In genomic region chr10:48330269-48330668, GRCh38 we compare ENCODE assay signal across 1 cellular context.
TF ChIP-seq lines count a peak whose summit lies in the region.

No MANE protein-coding gene starts in this region.

TF ChIP-seq in IMR-90, 13 proteins besides CTCF, POLR2A, EP300 and RAD21:
- TF ChIP-seq FOS (IDR thresholded peaks at IDR 0.05; ENCODE audit: low read depth, low read length), result no peak
- no peak for TF ChIP-seq MAFK (IDR thresholded peaks at IDR 0.05; ENCODE audit: low read depth, low read length)
- TF ChIP-seq MXI1 (IDR thresholded peaks at IDR 0.05; ENCODE audit: borderline replicate concordance, low read depth, low read length), result no peak
- TF ChIP-seq RCOR1 (IDR thresholded peaks at IDR 0.05; ENCODE audit: insufficient replicate concordance, low read length), result no peak
- TF ChIP-seq, protein P1, sequence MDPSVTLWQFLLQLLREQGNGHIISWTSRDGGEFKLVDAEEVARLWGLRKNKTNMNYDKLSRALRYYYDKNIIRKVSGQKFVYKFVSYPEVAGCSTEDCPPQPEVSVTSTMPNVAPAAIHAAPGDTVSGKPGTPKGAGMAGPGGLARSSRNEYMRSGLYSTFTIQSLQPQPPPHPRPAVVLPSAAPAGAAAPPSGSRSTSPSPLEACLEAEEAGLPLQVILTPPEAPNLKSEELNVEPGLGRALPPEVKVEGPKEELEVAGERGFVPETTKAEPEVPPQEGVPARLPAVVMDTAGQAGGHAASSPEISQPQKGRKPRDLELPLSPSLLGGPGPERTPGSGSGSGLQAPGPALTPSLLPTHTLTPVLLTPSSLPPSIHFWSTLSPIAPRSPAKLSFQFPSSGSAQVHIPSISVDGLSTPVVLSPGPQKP (IDR thresholded peaks at IDR 0.05; ENCODE audit: borderline replicate concordance, low read depth, low read length), result no peak
- no peak for TF ChIP-seq SMC3 (IDR thresholded peaks at IDR 0.05; ENCODE audit: low read depth, low read length)
- TF ChIP-seq MAZ (IDR thresholded peaks at IDR 0.05; ENCODE audit: borderline replicate concordance, low read depth, low read length), result no peak
- no peak for TF ChIP-seq CEBPB (IDR thresholded peaks at IDR 0.05; ENCODE audit: low read depth, low read length)
- TF ChIP-seq RFX5 (IDR thresholded peaks at IDR 0.05; ENCODE audit: low read depth, low read length), result no peak
- no peak for TF ChIP-seq BHLHE40 (IDR thresholded peaks at IDR 0.05; ENCODE audit: low read depth, low read length)
- no peak; the same call in 1 of the 2 replicates for TF ChIP-seq USF2 (IDR thresholded peaks at IDR 0.05; ENCODE audit: low read depth, low read length)
- TF ChIP-seq NFE2L2 (IDR thresholded peaks at IDR 0.05; ENCODE audit: low read depth, low read length), result no peak
- TF ChIP-seq CHD1 (IDR thresholded peaks at IDR 0.05; ENCODE audit: low read depth, low read length), result no peak
